9 cellular contexts compared by ENCODE assay signal in the genomic region with DNA sequence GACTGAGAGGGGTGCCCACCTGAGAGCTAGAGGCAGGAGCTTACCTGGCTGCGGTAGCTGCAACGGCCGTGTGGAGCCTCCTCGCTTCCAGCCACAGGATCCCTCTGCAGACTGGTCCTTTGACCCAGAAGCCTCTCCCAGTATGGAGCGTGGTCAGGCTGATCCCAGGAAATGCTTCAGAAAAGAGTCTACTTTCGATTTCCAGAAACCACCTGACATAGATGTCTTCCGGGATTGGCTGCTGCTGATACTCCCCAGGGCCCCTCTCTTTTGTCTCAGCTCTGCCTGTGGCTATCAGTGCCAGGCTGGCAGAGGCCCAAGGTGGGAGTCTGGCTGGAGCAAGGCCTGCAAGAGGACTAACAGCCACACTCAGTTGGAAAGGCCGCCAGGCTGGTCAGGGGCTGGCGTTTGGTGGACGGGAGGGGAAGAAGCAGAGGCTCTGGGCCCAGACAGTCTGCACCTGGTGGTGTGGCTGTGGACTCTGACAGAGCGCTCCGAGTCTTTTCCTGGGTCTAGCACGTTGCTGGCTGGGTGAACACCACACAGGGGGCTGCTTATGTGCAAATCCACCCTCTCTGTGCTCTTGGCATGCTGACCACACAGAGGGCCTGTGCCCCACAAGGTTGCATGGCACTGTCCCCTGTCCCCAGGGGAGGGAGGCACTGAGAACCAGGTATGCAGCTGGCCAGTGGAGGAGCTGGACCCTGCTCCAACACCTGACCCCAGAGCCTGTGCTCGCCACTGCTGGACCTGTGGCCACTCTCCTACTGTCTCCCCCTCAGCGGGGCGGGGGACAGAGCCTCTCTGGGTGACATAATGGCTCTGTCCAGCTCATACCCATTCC. TPM values are rescaled to one million over a fixed set of nuclear protein-coding genes. Genes with fewer than 3 reads are reported as not detected.
DNase-seq lines count a peak whose midpoint lies in the region; ATAC-seq, FAIRE-seq and TF ChIP-seq lines count a peak whose summit lies in the region.
"Had no signal": no experiment of that assay in that cellular context is flagged by ENCODE, and none has a peak within 500 bp of the region (broad histone marks: within the 10 kb centered on the region; RNA-seq: fewer than 3 reads in every experiment).

A gene with protein sequence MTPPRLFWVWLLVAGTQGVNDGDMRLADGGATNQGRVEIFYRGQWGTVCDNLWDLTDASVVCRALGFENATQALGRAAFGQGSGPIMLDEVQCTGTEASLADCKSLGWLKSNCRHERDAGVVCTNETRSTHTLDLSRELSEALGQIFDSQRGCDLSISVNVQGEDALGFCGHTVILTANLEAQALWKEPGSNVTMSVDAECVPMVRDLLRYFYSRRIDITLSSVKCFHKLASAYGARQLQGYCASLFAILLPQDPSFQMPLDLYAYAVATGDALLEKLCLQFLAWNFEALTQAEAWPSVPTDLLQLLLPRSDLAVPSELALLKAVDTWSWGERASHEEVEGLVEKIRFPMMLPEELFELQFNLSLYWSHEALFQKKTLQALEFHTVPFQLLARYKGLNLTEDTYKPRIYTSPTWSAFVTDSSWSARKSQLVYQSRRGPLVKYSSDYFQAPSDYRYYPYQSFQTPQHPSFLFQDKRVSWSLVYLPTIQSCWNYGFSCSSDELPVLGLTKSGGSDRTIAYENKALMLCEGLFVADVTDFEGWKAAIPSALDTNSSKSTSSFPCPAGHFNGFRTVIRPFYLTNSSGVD (minus strand): TSS at position 144 of the 844 bp plus-strand sequence. CDS start 2,732 bp downstream, outside the sequence.

- H3K9me3 ChIP-seq in AG04450 (ENCODE audit: control insufficient read depth, insufficient read depth, low read length) (no peaks in the 10 kb centered on the region; the same call in 1 of the 2 replicates), psoas muscle (no peaks in the 10 kb centered on the region)

- H3K36me3 ChIP-seq in psoas muscle (ENCODE audit: insufficient read depth in 1 of 2, low read depth in 1 of 2) = no peaks in the 10 kb centered on the region

- WGBS in psoas muscle, 3 donors = 52 to 65% (median 55%) methylated on average over 16 of the region's 16 CpGs

- no peaks in the 10 kb centered on the region for H3K27me3 ChIP-seq in AG04450 (ENCODE audit: control insufficient read depth, insufficient read depth, low read length)
- no peaks in the 10 kb centered on the region for H3K27me3 ChIP-seq in psoas muscle (ENCODE audit: insufficient read depth in 3 of 3, low read length in 2 of 3)

- DNase-seq in AG04450 (ENCODE audit: low read depth, low spot score) (peak; percentile 48), HK-2 (ENCODE audit: unreplicated experiment) (peak; percentile 74), RCC 7860 (ENCODE audit: low spot score) (peak; percentile 87), astrocyte of the spinal cord (ENCODE audit: low read depth, low spot score) (peak; percentile 80), left ventricle myocardium superior (peak; percentile 85), psoas muscle (peak; percentile 74 to 79)

- CTCF ChIA-PET in AG04450 (lab: Charles Lee) = interaction anchor here (0.8 to 0.9 kb wide), 2 partner anchors 9 to 127 kb away, joined by 3 read pairs; no protein-coding TSS in a partner anchor

- in situ Hi-C loops in astrocyte of the spinal cord (cut with HindIII; ENCODE audit: low sequenced_read_pairs) = no loop called here

- peak; percentile 86 for FAIRE-seq in RCC 7860 (lab: Jason Lieb, UNC)
- FAIRE-seq: GM18507 had no signal

- H3K4me3 ChIP-seq in AG04450 (ENCODE audit: low read depth, low read length) = peak within 1 kb of the TSS; percentile 56
- H3K4me3 ChIP-seq in astrocyte of the spinal cord (ENCODE audit: low read depth, low read length) = peak within 1 kb of the TSS; percentile 44
- H3K4me3 ChIP-seq in psoas muscle = peak within 1 kb of the TSS; percentile 51

- H3K4me1 ChIP-seq in psoas muscle = peaks cover 23% of the 10 kb centered on the region

- peak; percentile 78 for ATAC-seq in left ventricle myocardium superior
- peak in 3 of 4 donors; percentile 23 to 46 (median 36) for ATAC-seq in psoas muscle
- ATAC-seq in GM21515 (IDR thresholded peaks at IDR 0.05; ENCODE audit: unreplicated experiment) = no peak
- ATAC-seq in GM21825 (IDR thresholded peaks at IDR 0.05; ENCODE audit: unreplicated experiment) = no peak

- H3K27ac ChIP-seq in AG04450 (ENCODE audit: low read depth, low read length) = peak within 1 kb of the TSS; percentile 70
- H3K27ac ChIP-seq in psoas muscle = no peak within 1 kb of the TSS

- POLR2A ChIA-PET in AG04450 (lab: Yijun Ruan, JAX) = interaction anchor here (0.6 to 1.0 kb wide), 2 partner anchors 65 to 97 kb away, joined by 3 read pairs; no protein-coding TSS in a partner anchor

- TF ChIP-seq CTCF in AG04450 (IDR thresholded peaks at IDR 0.05; ENCODE audit: low read depth, low read length) (no peak), astrocyte of the spinal cord (IDR thresholded peaks at IDR 0.05; ENCODE audit: low read depth, low read length) (no peak), psoas muscle (IDR thresholded peaks at IDR 0.05) (no peak)

- intact Hi-C loops in left ventricle myocardium superior (cut with micrococcal nuclease) = loop anchor here (10.0 kb wide), 1 partner anchor 55 kb away; a partner anchor contains a TSS
- intact Hi-C loops in psoas muscle (cut with DNase I) = loop anchor here in 1 of 2 donors (10.0 kb wide), 1 partner anchor 485 kb away; no protein-coding TSS in a partner anchor

RNA-seq across cellular contexts. Expression of the gene that starts here (rescaled TPM):
- polyA plus RNA-seq in AG04450 (2011; rRNA removed) (126 and 171 TPM in 2 replicates), psoas muscle (10 to 100 TPM in 1 of 3 donors, 1 to 10 TPM in 2; 8.9 to 14.9 (median 8.9) TPM)
- 53.5 and 76.3 TPM in 2 replicates for polyA minus RNA-seq in AG04450 (2011; rRNA and poly(A)+ RNA removed)
- total RNA-seq in left ventricle myocardium superior (822 TPM), psoas muscle (10 to 100 TPM; 12.9 to 35.5 (median 22.0) TPM)

Comparison
In these comparisons a context has a peak if more than half of its experiments do, and no peak if none do; other contexts are left out.
1. RNA of the gene that starts here (total RNA-seq): 822 TPM in left ventricle myocardium superior (single experiment); 12.9 to 35.5 TPM in psoas muscle; every median in the first group is over 10 times any median in the second.
2. ATAC-seq: peak in left ventricle myocardium superior (single experiment) and psoas muscle (3 of 4); none in GM21515 (single experiment) and GM21825 (single experiment).
3. Peak in every context shown above with its lines, with median percentiles within 50 percentile points of each other: DNase-seq and H3K4me3 ChIP-seq.